ENCODE assay signal across 18 cellular contexts in genomic region chr20:3603108-3603507, GRCh38.
DNase-seq lines count a peak whose midpoint lies in the region; ATAC-seq and TF ChIP-seq lines count a peak whose summit lies in the region.
"Had no signal": no experiment of that assay in that cellular context is flagged by ENCODE, and none has a peak within 500 bp of the region (broad histone marks: within the 10 kb centered on the region; RNA-seq: fewer than 3 reads in every experiment).

No MANE protein-coding gene starts in this region.

- 75% methylated on average over 2 of the region's 2 CpGs for WGBS in esophagus muscularis mucosa

- TF ChIP-seq EP300 in Ishikawa (IDR thresholded peaks at IDR 0.05; ENCODE audit: borderline replicate concordance) (no peak), esophagus muscularis mucosa (IDR thresholded peaks at IDR 0.05) (no peak)

- no peak overlapping the region for H3K4me3 ChIP-seq in esophagus muscularis mucosa
- H3K4me3 ChIP-seq: MG63 had no signal

- no peaks in the 10 kb centered on the region for H3K4me1 ChIP-seq in esophagus muscularis mucosa

- intact Hi-C loops in activated CD4-positive, alpha-beta T cell treated with anti-CD3 and anti-CD28 coated beads, Interleukin-2, amount 10 ng/mL, durations not matched to agents 24 days and 14 days (cut with micrococcal nuclease): no loop called here
- intact Hi-C loops in esophagus muscularis mucosa (cut with DNase I): no loop called here

- H3K9me3 Mint-ChIP-seq in activated CD4-positive, alpha-beta T cell treated with anti-CD3 and anti-CD28 coated beads, Interleukin-2, amount 10 ng/mL, durations not matched to agents 24 days and 14 days: no peaks in the 10 kb centered on the region
- H3K9me3 Mint-ChIP-seq: CD4-positive, alpha-beta T cell; HFFc6 had no signal

- no peak overlapping the region for H3K4me3 Mint-ChIP-seq in activated CD4-positive, alpha-beta T cell treated with anti-CD3 and anti-CD28 coated beads, Interleukin-2, amount 10 ng/mL, durations not matched to agents 24 days and 14 days
- H3K4me3 Mint-ChIP-seq: CD4-positive, alpha-beta T cell; HFFc6 had no signal

- peaks cover 3% of the 10 kb centered on the region for H3K4me1 Mint-ChIP-seq in activated CD4-positive, alpha-beta T cell treated with anti-CD3 and anti-CD28 coated beads, Interleukin-2, amount 10 ng/mL, durations not matched to agents 24 days and 14 days

- H3K27ac ChIP-seq in esophagus muscularis mucosa (replicated peaks in 1 of 4): no peak overlapping the region
- H3K27ac ChIP-seq: 22Rv1 had no signal

- peak overlapping the region; percentile 10 for H3K27ac Mint-ChIP-seq in activated CD4-positive, alpha-beta T cell treated with anti-CD3 and anti-CD28 coated beads, Interleukin-2, amount 10 ng/mL, durations not matched to agents 24 days and 14 days
- H3K27ac Mint-ChIP-seq: CD4-positive, alpha-beta T cell; HFFc6 had no signal

- no peak for ATAC-seq in HG02852 (IDR thresholded peaks at IDR 0.05; ENCODE audit: unreplicated experiment)

- no peak for TF ChIP-seq CTCF in esophagus muscularis mucosa (IDR thresholded peaks at IDR 0.05)

- no peaks in the 10 kb centered on the region for H3K9me3 ChIP-seq in esophagus muscularis mucosa
- H3K9me3 ChIP-seq: MG63, SK-N-SH had no signal

- TF ChIP-seq RAD21 in Ishikawa (IDR thresholded peaks at IDR 0.05; ENCODE audit: low read depth): no peak

- DNase-seq in DMS 273 (lab: John Stamatoyannopoulos, UW; ENCODE audit: unreplicated experiment): peak; percentile 4
- DNase-seq in DMS 273 treated with DMSO at 0.1 percent for 48 hours (lab: John Stamatoyannopoulos, UW): no peak
- no peak for DNase-seq in activated CD4-positive, alpha-beta T cell treated with anti-CD3 and anti-CD28 coated beads, Interleukin-2, amount 10 ng/mL, durations not matched to agents 24 days and 14 days
- DNase-seq in activated CD4-positive, alpha-beta T cell treated with anti-CD3 and anti-CD28 coated beads for 4 hours: no peak
- peak; percentile 21 for DNase-seq in esophagus muscularis mucosa (ENCODE audit: extremely low spot score)
- DNase-seq in GM19240 (ENCODE audit: insufficient read length, low spot score): no peak
- DNase-seq: CD4-positive, alpha-beta T cell; DMS53; HFFc6; IMR-90; Kasumi-1; MG63; NCI-H187; SHP77; SK-N-SH had no signal

- no peaks in the 10 kb centered on the region for H3K27me3 ChIP-seq in esophagus muscularis mucosa
- H3K27me3 ChIP-seq: MG63 had no signal

- TF ChIP-seq POLR2A in esophagus muscularis mucosa (IDR thresholded peaks at IDR 0.05; ENCODE audit: low read depth): no peak

- peaks cover 13% of the 10 kb centered on the region for H3K36me3 Mint-ChIP-seq in activated CD4-positive, alpha-beta T cell treated with anti-CD3 and anti-CD28 coated beads, Interleukin-2, amount 10 ng/mL, durations not matched to agents 24 days and 14 days (ENCODE audit: low read depth)

- peaks cover 17 to 85% (median 52%) of the 10 kb centered on the region in 4 donors for H3K36me3 ChIP-seq in esophagus muscularis mucosa

- no peaks in the 10 kb centered on the region for H3K27me3 Mint-ChIP-seq in activated CD4-positive, alpha-beta T cell treated with anti-CD3 and anti-CD28 coated beads, Interleukin-2, amount 10 ng/mL, durations not matched to agents 24 days and 14 days
- H3K27me3 Mint-ChIP-seq: CD4-positive, alpha-beta T cell had no signal

TF ChIP-seq in Ishikawa, 13 proteins besides CTCF, POLR2A, EP300 and RAD21:
- no peak for TF ChIP-seq REST (IDR thresholded peaks at IDR 0.05; ENCODE audit: low read depth)
- peak; percentile 48; the same call in 1 of the 2 replicates for TF ChIP-seq NFIC (IDR thresholded peaks at IDR 0.05)

Comparison
In these comparisons a context has a peak if more than half of its experiments do, and no peak if none do; other contexts are left out.
1. DNase-seq: peak in DMS 273 (single experiment) and esophagus muscularis mucosa (single experiment); none in DMS 273 treated with DMSO at 0.1 percent for 48 hours (single experiment), activated CD4-positive, alpha-beta T cell treated with anti-CD3 and anti-CD28 coated beads, Interleukin-2, amount 10 ng/mL, durations not matched to agents 24 days and 14 days (single experiment), activated CD4-positive, alpha-beta T cell treated with anti-CD3 and anti-CD28 coated beads for 4 hours (0 of 2) and GM19240 (single experiment).